Comparison of ENCODE assay signal across 1 cellular context in the genomic region with DNA sequence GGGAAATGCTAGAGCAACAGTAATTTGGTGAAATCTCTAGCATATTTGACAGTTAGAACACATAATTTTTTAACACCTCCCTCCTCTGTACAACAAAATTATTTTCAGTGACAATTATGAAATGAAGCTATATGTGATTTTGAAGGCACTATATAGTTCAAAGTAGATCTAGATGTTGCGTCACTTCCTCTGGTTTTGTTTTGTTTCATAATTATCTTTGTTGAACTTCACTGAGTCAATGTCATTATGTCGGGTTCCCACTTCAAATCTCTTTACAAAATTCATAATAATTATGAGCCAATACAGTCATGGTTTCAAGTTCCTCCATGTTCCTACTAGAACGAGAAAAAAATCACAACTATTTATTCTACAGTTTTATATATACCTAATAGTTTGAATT.
TF ChIP-seq lines count a peak whose summit lies in the region.

No MANE protein-coding gene starts in this region.

TF ChIP-seq in SK-N-SH treated with all-trans-retinoic acid at 6 μM for 48 hours, 23 proteins besides CTCF, POLR2A, EP300 and RAD21 (continued from another document):
- TF ChIP-seq CREB5 (CRISPR knock-in tag; IDR thresholded peaks at IDR 0.05; ENCODE audit: low read depth) (no peak), ISL1 (CRISPR knock-in tag; IDR thresholded peaks at IDR 0.05) (no peak), BACH2 (CRISPR knock-in tag; IDR thresholded peaks at IDR 0.05; ENCODE audit: borderline replicate concordance) (no peak), ZNF565 (CRISPR knock-in tag; conservative IDR thresholded peaks at IDR 0.05; ENCODE audit: low read depth) (no peak), ZNF70 (CRISPR knock-in tag; IDR thresholded peaks at IDR 0.05) (no peak), ZC3H10 (CRISPR knock-in tag; IDR thresholded peaks at IDR 0.05) (no peak), ARNTL (CRISPR knock-in tag; IDR thresholded peaks at IDR 0.05; ENCODE audit: borderline replicate concordance, low read depth) (no peak), OSR1 (CRISPR knock-in tag; IDR thresholded peaks at IDR 0.05) (no peak), POU6F1 (CRISPR knock-in tag; IDR thresholded peaks at IDR 0.05; ENCODE audit: borderline replicate concordance, low read depth) (no peak), PPARA (CRISPR knock-in tag; IDR thresholded peaks at IDR 0.05; ENCODE audit: borderline replicate concordance) (no peak), CSDC2 (CRISPR knock-in tag; IDR thresholded peaks at IDR 0.05) (no peak), ZNF8 (CRISPR knock-in tag; IDR thresholded peaks at IDR 0.05) (no peak), ZFP30 (CRISPR knock-in tag; IDR thresholded peaks at IDR 0.05) (no peak), TCF4 (CRISPR knock-in tag; IDR thresholded peaks at IDR 0.05; ENCODE audit: borderline replicate concordance) (no peak)
- TF ChIP-seq, protein P1, sequence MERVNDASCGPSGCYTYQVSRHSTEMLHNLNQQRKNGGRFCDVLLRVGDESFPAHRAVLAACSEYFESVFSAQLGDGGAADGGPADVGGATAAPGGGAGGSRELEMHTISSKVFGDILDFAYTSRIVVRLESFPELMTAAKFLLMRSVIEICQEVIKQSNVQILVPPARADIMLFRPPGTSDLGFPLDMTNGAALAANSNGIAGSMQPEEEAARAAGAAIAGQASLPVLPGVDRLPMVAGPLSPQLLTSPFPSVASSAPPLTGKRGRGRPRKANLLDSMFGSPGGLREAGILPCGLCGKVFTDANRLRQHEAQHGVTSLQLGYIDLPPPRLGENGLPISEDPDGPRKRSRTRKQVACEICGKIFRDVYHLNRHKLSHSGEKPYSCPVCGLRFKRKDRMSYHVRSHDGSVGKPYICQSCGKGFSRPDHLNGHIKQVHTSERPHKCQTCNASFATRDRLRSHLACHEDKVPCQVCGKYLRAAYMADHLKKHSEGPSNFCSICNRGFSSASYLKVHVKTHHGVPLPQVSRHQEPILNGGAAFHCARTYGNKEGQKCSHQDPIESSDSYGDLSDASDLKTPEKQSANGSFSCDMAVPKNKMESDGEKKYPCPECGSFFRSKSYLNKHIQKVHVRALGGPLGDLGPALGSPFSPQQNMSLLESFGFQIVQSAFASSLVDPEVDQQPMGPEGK (CRISPR knock-in tag; IDR thresholded peaks at IDR 0.05; ENCODE audit: borderline replicate concordance): no peak
